8 cellular contexts compared by ENCODE assay signal in the genomic region with DNA sequence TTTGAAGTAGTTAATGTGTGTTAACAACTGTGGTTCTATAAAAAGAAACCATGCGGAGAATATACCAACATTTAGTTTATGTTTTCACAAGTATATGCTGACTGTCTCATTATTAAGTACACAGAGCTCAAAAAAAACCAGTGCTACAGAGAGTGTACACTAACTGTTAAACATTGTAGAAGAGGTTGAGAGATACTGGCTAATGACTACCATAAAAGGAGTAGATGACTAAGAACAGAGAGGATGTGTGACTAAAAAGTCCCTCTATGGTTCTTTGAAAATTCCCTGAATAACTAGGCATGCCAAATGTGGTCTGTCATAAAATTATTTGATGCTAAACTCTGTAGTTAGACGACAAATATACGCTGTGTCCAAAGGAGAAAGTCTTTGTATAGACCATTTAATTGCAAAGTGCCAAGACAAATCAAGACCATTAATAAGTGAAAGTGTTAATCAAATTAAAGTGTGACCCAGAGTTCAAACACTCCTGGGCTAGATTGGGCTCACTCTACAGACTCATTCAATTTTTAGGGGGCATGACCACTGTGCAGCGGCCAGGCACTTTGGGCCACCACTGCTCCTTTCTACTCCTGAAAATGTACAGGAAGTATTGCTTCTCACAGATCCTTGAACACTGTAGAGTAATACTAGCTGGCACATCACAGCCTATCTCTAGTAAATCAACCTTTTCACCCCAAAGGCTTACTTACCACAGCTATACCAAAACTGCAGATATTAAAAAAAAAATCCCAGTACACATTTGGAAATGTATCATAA. TPM values are rescaled to one million over a fixed set of nuclear protein-coding genes. Genes with fewer than 3 reads are reported as not detected.
DNase-seq lines count a peak whose midpoint lies in the region; ATAC-seq and TF ChIP-seq lines count a peak whose summit lies in the region.

No MANE protein-coding gene starts in this region.

- no peaks in the 10 kb centered on the region for H3K27me3 Mint-ChIP-seq in mesothelial cell of epicardium (ENCODE audit: low read depth)

- no peak overlapping the region for H3K27ac Mint-ChIP-seq in mesothelial cell of epicardium

- no peaks in the 10 kb centered on the region for H3K36me3 Mint-ChIP-seq in mesothelial cell of epicardium

- peak; percentile 88 for ATAC-seq in GM21447 (IDR thresholded peaks at IDR 0.05; ENCODE audit: unreplicated experiment)

- no peaks in the 10 kb centered on the region for H3K9me3 Mint-ChIP-seq in mesothelial cell of epicardium

- no peak overlapping the region for H3K4me3 ChIP-seq in choroid plexus epithelial cell (ENCODE audit: low read depth, low read length)

- TF ChIP-seq CTCF in choroid plexus epithelial cell (conservative IDR thresholded peaks at IDR 0.05; ENCODE audit: low read depth, low read length): no peak
- TF ChIP-seq CTCF in mesothelial cell of epicardium (IDR thresholded peaks at IDR 0.05; ENCODE audit: unreplicated experiment): no peak

- no peak overlapping the region for H3K4me3 Mint-ChIP-seq in mesothelial cell of epicardium

- H3K4me1 Mint-ChIP-seq in mesothelial cell of epicardium: peaks cover 10% of the 10 kb centered on the region

- DNase-seq in GM03348 (ENCODE audit: low spot score): peak; percentile 82
- DNase-seq in HK-2 (ENCODE audit: unreplicated experiment): peak; percentile 37
- peak; percentile 71 for DNase-seq in choroid plexus epithelial cell (ENCODE audit: low read depth)
- peak; percentile 74 for DNase-seq in stromal cell of bone marrow (ENCODE audit: low read depth)
- DNase-seq in mesothelial cell of epicardium (ENCODE audit: low spot score in 2 of 2, unreplicated experiment in 2 of 2): no peak
- DNase-seq in pons (ENCODE audit: low spot score): no peak
- DNase-seq in NCI-H1105 (lab: John Stamatoyannopoulos, UW): no peak

RNA-seq across cellular contexts. Expression of a gene that starts 45.1 kb away (rescaled TPM):
- total RNA-seq in mesothelial cell of epicardium: 39.1 to 42.2 TPM (median 41.5 TPM) in 3 replicates

Comparison
In these comparisons a context has a peak if more than half of its experiments do, and no peak if none do; other contexts are left out.
1. DNase-seq: peak in GM03348 (single experiment), HK-2 (single experiment), choroid plexus epithelial cell (single experiment) and stromal cell of bone marrow (single experiment); none in mesothelial cell of epicardium (0 of 2), pons (single experiment) and NCI-H1105 (single experiment).